Comparison of ENCODE assay signal across 25 cellular contexts in genomic region chr1:224739303-224739996, GRCh38.
DNase-seq lines count a peak whose midpoint lies in the region; ATAC-seq and TF ChIP-seq lines count a peak whose summit lies in the region.
"Had no signal": no experiment of that assay in that cellular context is flagged by ENCODE, and none has a peak within 500 bp of the region (broad histone marks: within the 10 kb centered on the region; RNA-seq: fewer than 3 reads in every experiment).

No MANE protein-coding gene starts in this region.

- H3K4me3 Mint-ChIP-seq in activated CD4-positive, alpha-beta T cell treated with anti-CD3 and anti-CD28 coated beads, Interleukin-2, amount 10 ng/mL, durations not matched to agents 24 days and 14 days, result no peak overlapping the region
- H3K4me3 Mint-ChIP-seq: activated naive CD4-positive, alpha-beta T cell treated with anti-CD3 and anti-CD28 coated beads, Interleukin-2, amount 10 ng/mL, durations not matched to agents 7 days and 5 days; activated T-cell treated with anti-CD3 and anti-CD28 coated beads, Interleukin-2, amount 50 U/mL, for 72 hours; CD8-positive, alpha-beta T cell; dendritic cell treated with granulocyte-macrophage colony-stimulating factor and Interleukin-4, amounts not matched to agents 40 ng/mL and 50 ng/mL, for 4 days; memory B cell; T-cell had no signal

- H2AFZ ChIP-seq in osteoblast (ENCODE audit: low read length), result no peak overlapping the region

- peaks cover 13% of the 10 kb centered on the region for H3K27me3 Mint-ChIP-seq in activated CD4-positive, alpha-beta T cell treated with anti-CD3 and anti-CD28 coated beads, Interleukin-2, amount 10 ng/mL, durations not matched to agents 24 days and 14 days

- H3K27me3 ChIP-seq in skeletal muscle tissue (ENCODE audit: control insufficient read depth in 3 of 3, insufficient read depth in 3 of 3, low read length in 3 of 3) (no peaks in the 10 kb centered on the region), H7 (ENCODE audit: control insufficient read depth, insufficient read depth, low read length) (no peaks in the 10 kb centered on the region), osteoblast (ENCODE audit: insufficient read depth, low read length) (no peaks in the 10 kb centered on the region)
- H3K27me3 ChIP-seq: cardiac muscle cell, MG63, Peyer's patch, stomach, tibial nerve had no signal

- no peaks in the 10 kb centered on the region for H4K20me1 ChIP-seq in osteoblast (ENCODE audit: insufficient read depth, low read length)

- H3K36me3 ChIP-seq in skeletal muscle tissue (ENCODE audit: control insufficient read depth in 3 of 3, insufficient read depth in 3 of 3, low read length in 3 of 3), result no peaks in the 10 kb centered on the region
- H3K36me3 ChIP-seq in H7 (replicated peaks; ENCODE audit: control insufficient read depth, insufficient read depth, low read length), result no peaks in the 10 kb centered on the region
- H3K36me3 ChIP-seq in osteoblast (ENCODE audit: insufficient read depth, low read length), result no peaks in the 10 kb centered on the region
- H3K36me3 ChIP-seq: cardiac muscle cell, MG63, Peyer's patch, SJCRH30, stomach, tibial nerve had no signal

- peak overlapping the region in 2 of 3 donors; percentile 8 to 32 for H3K9ac ChIP-seq in skeletal muscle tissue (ENCODE audit: low read depth in 1 of 3, low read length in 3 of 3)

- H3K4me2 ChIP-seq in osteoblast (ENCODE audit: insufficient read depth, low read length), result no peak overlapping the region

- no peak overlapping the region for H3K27ac Mint-ChIP-seq in activated CD4-positive, alpha-beta T cell treated with anti-CD3 and anti-CD28 coated beads, Interleukin-2, amount 10 ng/mL, durations not matched to agents 24 days and 14 days
- H3K27ac Mint-ChIP-seq: activated naive CD4-positive, alpha-beta T cell treated with anti-CD3 and anti-CD28 coated beads, Interleukin-2, amount 10 ng/mL, durations not matched to agents 7 days and 5 days; activated T-cell treated with anti-CD3 and anti-CD28 coated beads, Interleukin-2, amount 50 U/mL, for 72 hours; CD8-positive, alpha-beta T cell; dendritic cell treated with granulocyte-macrophage colony-stimulating factor and Interleukin-4, amounts not matched to agents 40 ng/mL and 50 ng/mL, for 4 days; memory B cell; T-cell had no signal

- no peak overlapping the region for H3K27ac ChIP-seq in skeletal muscle tissue (ENCODE audit: low read depth, low read length)
- no peak overlapping the region for H3K27ac ChIP-seq in osteoblast (ENCODE audit: low read depth, low read length)
- H3K27ac ChIP-seq: cardiac muscle cell, Peyer's patch, SJCRH30, stomach, tibial nerve had no signal

- H3K79me2 ChIP-seq in osteoblast (ENCODE audit: insufficient read depth, low read length), result no peaks in the 10 kb centered on the region

- H3K4me1 Mint-ChIP-seq in activated CD4-positive, alpha-beta T cell treated with anti-CD3 and anti-CD28 coated beads, Interleukin-2, amount 10 ng/mL, durations not matched to agents 24 days and 14 days, result peaks cover 18% of the 10 kb centered on the region

- H3K9me3 Mint-ChIP-seq in activated CD4-positive, alpha-beta T cell treated with anti-CD3 and anti-CD28 coated beads, Interleukin-2, amount 10 ng/mL, durations not matched to agents 24 days and 14 days, result no peaks in the 10 kb centered on the region
- H3K9me3 Mint-ChIP-seq: activated naive CD4-positive, alpha-beta T cell treated with anti-CD3 and anti-CD28 coated beads, Interleukin-2, amount 10 ng/mL, durations not matched to agents 7 days and 5 days; activated T-cell treated with anti-CD3 and anti-CD28 coated beads, Interleukin-2, amount 50 U/mL, for 72 hours; CD8-positive, alpha-beta T cell; dendritic cell treated with granulocyte-macrophage colony-stimulating factor and Interleukin-4, amounts not matched to agents 40 ng/mL and 50 ng/mL, for 4 days; memory B cell; T-cell had no signal

- DNase-seq in H7 (no peak), osteoblast (ENCODE audit: insufficient read length, low spot score, missing footprints) (no peak)
- DNase-seq in activated CD4-positive, alpha-beta T cell treated with anti-CD3 and anti-CD28 coated beads, Interleukin-2, amount 10 ng/mL, durations not matched to agents 24 days and 14 days, result no peak
- DNase-seq: activated naive CD4-positive, alpha-beta T cell treated with anti-CD3 and anti-CD28 coated beads, Interleukin-2, amount 10 ng/mL, durations not matched to agents 7 days and 5 days; activated T-cell treated with anti-CD3 and anti-CD28 coated beads, Interleukin-2, amount 50 U/mL, for 72 hours; amygdala; CD8-positive, alpha-beta T cell; GF-D8; GOT3; MG63; NCI-H1436; Peyer's patch; SJCRH30; stimulated activated CD4-positive, alpha-beta T cell treated with anti-CD3 and anti-CD28 coated beads, Interleukin-12 subunit alpha, Interleukin-12 subunit beta, amount 100 ng/mL, for 4 hours; stimulated activated CD4-positive, alpha-beta T cell treated with anti-CD3 and anti-CD28 coated beads, Interleukin-4, amount 100 ng/mL, for 4 hours; stomach; T-cell had no signal

- ATAC-seq in GM19324 (IDR thresholded peaks at IDR 0.05; ENCODE audit: low FRiP score, unreplicated experiment) (peak; percentile 7), HG02798 (IDR thresholded peaks at IDR 0.05; ENCODE audit: poor library complexity, unreplicated experiment) (peak; percentile 11), HG03521 (IDR thresholded peaks at IDR 0.05; ENCODE audit: unreplicated experiment) (peak; percentile 11)
- ATAC-seq: CD8-positive, alpha-beta T cell; T-cell had no signal

- intact Hi-C loops in activated CD4-positive, alpha-beta T cell treated with anti-CD3 and anti-CD28 coated beads, Interleukin-2, amount 10 ng/mL, durations not matched to agents 24 days and 14 days (cut with micrococcal nuclease), result no loop called here

- H3K9me3 ChIP-seq in skeletal muscle tissue (ENCODE audit: control insufficient read depth in 3 of 3, low read length in 3 of 3), result no peaks in the 10 kb centered on the region
- H3K9me3 ChIP-seq in osteoblast (ENCODE audit: low read depth, low read length), result no peaks in the 10 kb centered on the region
- H3K9me3 ChIP-seq: MG63, Peyer's patch, SJCRH30, stomach, tibial nerve had no signal

- no peak overlapping the region for H3K4me3 ChIP-seq in skeletal muscle tissue (ENCODE audit: low read length in 3 of 3)
- H3K4me3 ChIP-seq in H7 (ENCODE audit: insufficient read depth, low read depth, low read length), result no peak overlapping the region
- no peak overlapping the region for H3K4me3 ChIP-seq in osteoblast (ENCODE audit: insufficient read depth, low read length)
- H3K4me3 ChIP-seq: cardiac muscle cell, MG63, Peyer's patch, SJCRH30, stomach, tibial nerve had no signal

- no peaks in the 10 kb centered on the region for H3K36me3 Mint-ChIP-seq in activated CD4-positive, alpha-beta T cell treated with anti-CD3 and anti-CD28 coated beads, Interleukin-2, amount 10 ng/mL, durations not matched to agents 24 days and 14 days (ENCODE audit: low read depth)
- H3K36me3 Mint-ChIP-seq: activated naive CD4-positive, alpha-beta T cell treated with anti-CD3 and anti-CD28 coated beads, Interleukin-2, amount 10 ng/mL, durations not matched to agents 7 days and 5 days; CD8-positive, alpha-beta T cell; memory B cell; T-cell had no signal

- TF ChIP-seq CTCF in osteoblast (IDR thresholded peaks at IDR 0.05; ENCODE audit: extremely low read depth, low read depth, low read length), result no peak

- H3K4me1 ChIP-seq in skeletal muscle tissue (ENCODE audit: control insufficient read depth in 3 of 3, insufficient read depth in 3 of 3, low read length in 3 of 3), result peaks cover 27 to 41% (median 28%) of the 10 kb centered on the region in 3 donors
- H3K4me1 ChIP-seq in osteoblast (ENCODE audit: insufficient read depth, low read length), result peaks cover 20% of the 10 kb centered on the region
